Comparison of ENCODE assay signal across 2 cellular contexts in genomic region chr4:3435684-3435956, GRCh38.
TF ChIP-seq lines count a peak whose summit lies in the region.

No MANE protein-coding gene starts in this region.

TF ChIP-seq in K562, 482 proteins besides CTCF, POLR2A, EP300 and RAD21:
- TF ChIP-seq ZNF263 (CRISPR knock-in tag; IDR thresholded peaks at IDR 0.05; ENCODE audit: borderline replicate concordance) = peak; percentile 74
- TF ChIP-seq, protein P1, sequence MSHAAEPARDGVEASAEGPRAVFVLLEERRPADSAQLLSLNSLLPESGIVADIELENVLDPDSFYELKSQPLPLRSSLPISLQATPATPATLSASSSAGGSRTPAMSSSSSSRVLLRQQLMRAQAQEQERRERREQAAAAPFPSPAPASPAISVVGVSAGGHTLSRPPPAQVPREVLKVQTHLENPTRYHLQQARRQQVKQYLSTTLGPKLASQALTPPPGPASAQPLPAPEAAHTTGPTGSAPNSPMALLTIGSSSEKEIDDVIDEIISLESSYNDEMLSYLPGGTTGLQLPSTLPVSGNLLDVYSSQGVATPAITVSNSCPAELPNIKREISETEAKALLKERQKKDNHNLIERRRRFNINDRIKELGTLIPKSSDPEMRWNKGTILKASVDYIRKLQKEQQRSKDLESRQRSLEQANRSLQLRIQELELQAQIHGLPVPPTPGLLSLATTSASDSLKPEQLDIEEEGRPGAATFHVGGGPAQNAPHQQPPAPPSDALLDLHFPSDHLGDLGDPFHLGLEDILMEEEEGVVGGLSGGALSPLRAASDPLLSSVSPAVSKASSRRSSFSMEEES (CRISPR knock-in tag; IDR thresholded peaks at IDR 0.05) = no peak

TF ChIP-seq in HepG2, 621 proteins besides CTCF, POLR2A, EP300 and RAD21:
- 0 out of 2 replicates have a peak, but pooled peaks have one; percentile 14 for TF ChIP-seq ZNF263 (CRISPR knock-in tag; IDR thresholded peaks at IDR 0.05)
- no peak for TF ChIP-seq ZNF496 (CRISPR knock-in tag; IDR thresholded peaks at IDR 0.05; ENCODE audit: insufficient replicate concordance)
- TF ChIP-seq PPARG (CRISPR knock-in tag; conservative IDR thresholded peaks at IDR 0.05) = no peak
- no peak for TF ChIP-seq NCOA1 (CRISPR knock-in tag; IDR thresholded peaks at IDR 0.05)
TF ChIP-seq in HepG2: peak in this region for 1.
